In the genomic region with DNA sequence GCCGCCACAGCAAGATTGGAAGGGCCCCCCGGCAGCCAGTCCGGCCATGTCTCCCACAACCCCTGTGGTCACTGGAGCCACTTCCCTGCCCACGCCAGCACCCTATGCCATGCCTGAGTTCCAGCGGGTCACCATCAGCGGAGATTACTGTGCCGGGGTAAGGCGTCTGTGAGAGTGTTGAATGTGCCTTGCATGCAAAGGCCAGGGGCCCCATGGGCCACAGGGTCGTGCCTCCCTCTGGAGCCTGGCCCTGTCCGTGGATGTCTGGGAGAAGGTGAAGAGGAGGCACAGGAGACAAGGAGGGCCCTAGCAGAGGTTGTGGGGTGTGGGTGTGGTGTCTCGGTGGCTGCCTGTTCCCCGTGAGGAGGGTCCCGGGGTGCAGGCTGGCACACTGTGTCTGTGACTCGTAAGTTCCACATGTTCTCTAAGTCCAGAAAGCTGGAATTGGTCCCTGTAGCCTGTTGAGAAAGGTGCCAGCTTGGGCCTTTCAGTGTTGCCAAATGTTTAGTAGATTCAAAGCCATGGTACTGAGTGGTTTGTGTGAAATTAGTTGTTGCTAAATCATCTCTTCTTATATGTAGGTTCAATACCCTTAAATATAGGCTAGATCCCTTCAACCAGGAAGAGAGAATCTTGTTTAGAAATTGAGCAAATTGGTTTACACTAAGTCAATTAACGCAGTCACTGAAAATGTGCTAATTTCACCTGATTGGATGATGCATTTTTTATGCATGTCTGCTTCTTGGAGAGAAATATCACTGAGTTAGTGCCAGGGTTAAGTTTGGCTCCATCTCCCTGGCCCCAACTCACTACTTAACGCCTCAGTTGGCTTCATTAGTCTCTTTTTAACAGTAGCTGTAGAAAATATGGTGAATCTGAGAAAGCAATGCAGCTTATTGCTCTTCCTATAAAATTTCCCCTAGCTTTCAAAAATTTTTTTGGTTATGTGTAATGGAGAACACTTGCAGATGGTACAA, we compare ENCODE assay signal across 14 cellular contexts. TPM values are rescaled to one million over a fixed set of nuclear protein-coding genes. Genes with fewer than 3 reads are reported as not detected.
DNase-seq lines count a peak whose midpoint lies in the region; ATAC-seq and TF ChIP-seq lines count a peak whose summit lies in the region.
"Had no signal": no experiment of that assay in that cellular context is flagged by ENCODE, and none has a peak within 500 bp of the region (broad histone marks: within the 10 kb centered on the region; RNA-seq: fewer than 3 reads in every experiment).

No MANE protein-coding gene starts in this region.

- H3K36me3 Mint-ChIP-seq in activated naive CD8-positive, alpha-beta T cell treated with anti-CD3 and anti-CD28 coated beads, Interleukin-2, amount 50 U/mL, for 24 hours (ENCODE audit: low read depth) = peaks cover 16% of the 10 kb centered on the region

- no peak overlapping the region for H2AFZ ChIP-seq in Loucy (ENCODE audit: low read length)

- H3K9me3 ChIP-seq in Loucy (ENCODE audit: insufficient read depth, low read depth, low read length) (no peaks in the 10 kb centered on the region), gastrocnemius medialis (no peaks in the 10 kb centered on the region)
- H3K9me3 ChIP-seq: ascending aorta, Peyer's patch, upper lobe of left lung had no signal

- peak overlapping the region; percentile 51 to 63 (median 58) for H3K27ac ChIP-seq in gastrocnemius medialis
- H3K27ac ChIP-seq: Peyer's patch, upper lobe of left lung had no signal

- intact Hi-C loops in gastrocnemius medialis (cut with DNase I; ENCODE audit: low total_unique reads) = no loop called here

- no peak overlapping the region for H3K4me3 ChIP-seq in Loucy (ENCODE audit: low read length, poor library complexity, severe bottlenecking)
- H3K4me3 ChIP-seq in gastrocnemius medialis = no peak overlapping the region
- H3K4me3 ChIP-seq: ascending aorta, Peyer's patch, upper lobe of left lung had no signal

- no peak overlapping the region for H3K4me3 Mint-ChIP-seq in activated naive CD8-positive, alpha-beta T cell treated with anti-CD3 and anti-CD28 coated beads, Interleukin-2, amount 50 U/mL, for 24 hours
- H3K4me3 Mint-ChIP-seq: activated T-helper 1 cell treated with anti-CD3 and anti-CD28 coated beads, Interleukin-12 subunit alpha, Interleukin-12 subunit beta, Interleukin-2, Interleukin-4 antibody, amounts not matched to agents 30 ng/mL and 10 ng/mL and 1 ng/mL, durations not matched to agents 14 hours and 24 hours and 36 hours; IgD-negative memory B cell; mesothelial cell of epicardium had no signal

- no peaks in the 10 kb centered on the region for H3K9me3 Mint-ChIP-seq in activated naive CD8-positive, alpha-beta T cell treated with anti-CD3 and anti-CD28 coated beads, Interleukin-2, amount 50 U/mL, for 24 hours
- H3K9me3 Mint-ChIP-seq: activated T-helper 1 cell treated with anti-CD3 and anti-CD28 coated beads, Interleukin-12 subunit alpha, Interleukin-12 subunit beta, Interleukin-2, Interleukin-4 antibody, amounts not matched to agents 30 ng/mL and 10 ng/mL and 1 ng/mL, durations not matched to agents 14 hours and 24 hours and 36 hours; IgD-negative memory B cell; mesothelial cell of epicardium had no signal

- no peak overlapping the region for H3K9ac ChIP-seq in Loucy (ENCODE audit: low read depth, low read length, poor library complexity, severe bottlenecking)

- no peaks in the 10 kb centered on the region for H3K27me3 Mint-ChIP-seq in activated naive CD8-positive, alpha-beta T cell treated with anti-CD3 and anti-CD28 coated beads, Interleukin-2, amount 50 U/mL, for 24 hours
- H3K27me3 Mint-ChIP-seq: IgD-negative memory B cell had no signal

- peaks cover 23% of the 10 kb centered on the region for H3K4me1 Mint-ChIP-seq in activated naive CD8-positive, alpha-beta T cell treated with anti-CD3 and anti-CD28 coated beads, Interleukin-2, amount 50 U/mL, for 24 hours
- H3K4me1 Mint-ChIP-seq: mesothelial cell of epicardium had no signal

- H3K27me3 ChIP-seq in Loucy (ENCODE audit: insufficient read depth, low read length, poor library complexity, severe bottlenecking) = no peaks in the 10 kb centered on the region
- H3K27me3 ChIP-seq in gastrocnemius medialis = no peaks in the 10 kb centered on the region
- H3K27me3 ChIP-seq: ascending aorta, Peyer's patch, upper lobe of left lung had no signal

- no peak for DNase-seq in activated naive CD8-positive, alpha-beta T cell treated with anti-CD3 and anti-CD28 coated beads, Interleukin-2, amount 50 U/mL, for 24 hours
- DNase-seq in hippocampal formation (lab: John Stamatoyannopoulos, UW) = peak; percentile 15 to 61
- peak in 1 of 2 donors; percentile 9 for DNase-seq in gastrocnemius medialis
- DNase-seq in activated T-cell treated with anti-CD3 and anti-CD28 coated beads, Interleukin-2, amount 50 U/mL, for 48 hours = no peak
- DNase-seq: NCI-H2081 treated with DMSO at 0.1 percent for 48 hours had no signal

- H4K20me1 ChIP-seq in Loucy (ENCODE audit: insufficient read depth, low read length, poor library complexity, severe bottlenecking) = peaks cover 85% of the 10 kb centered on the region

- no peaks in the 10 kb centered on the region for H3F3A ChIP-seq in Loucy (ENCODE audit: low read depth)

- in situ Hi-C loops in gastrocnemius medialis (cut with MboI; ENCODE audit: low sequenced_read_pairs in 4 of 4) = no loop called here

- H3K36me3 ChIP-seq in Loucy (ENCODE audit: insufficient read depth, low read length) (peaks cover 93% of the 10 kb centered on the region; the same call in 1 of the 2 replicates), gastrocnemius medialis (peaks cover 0 to 72% of the 10 kb centered on the region in 2 donors)
- H3K36me3 ChIP-seq: ascending aorta, Peyer's patch had no signal

- no peak for ATAC-seq in activated naive CD8-positive, alpha-beta T cell treated with anti-CD3 and anti-CD28 coated beads, Interleukin-2, amount 50 U/mL, for 24 hours
- ATAC-seq in gastrocnemius medialis (no peak), HG03045 (IDR thresholded peaks at IDR 0.05; ENCODE audit: unreplicated experiment) (no peak), HG02623 (IDR thresholded peaks at IDR 0.05; ENCODE audit: unreplicated experiment) (no peak)

- peak overlapping the region; percentile 47 for H3K4me2 ChIP-seq in Loucy (ENCODE audit: low read depth, low read length, poor library complexity, severe bottlenecking)

- no peak for TF ChIP-seq POLR2A in gastrocnemius medialis (IDR thresholded peaks at IDR 0.05)

- TF ChIP-seq CTCF in Loucy (conservative IDR thresholded peaks at IDR 0.05; ENCODE audit: low read length) (no peak), gastrocnemius medialis (IDR thresholded peaks at IDR 0.05 in 4 of 5, conservative IDR thresholded peaks at IDR 0.05 in 1 of 5) (no peak)

- H3K4me1 ChIP-seq in Loucy (ENCODE audit: insufficient read depth, low read length, poor library complexity, severe bottlenecking) (peaks cover 25% of the 10 kb centered on the region), gastrocnemius medialis (peaks cover 13 to 46% of the 10 kb centered on the region in 2 donors)
- H3K4me1 ChIP-seq: ascending aorta, Peyer's patch, upper lobe of left lung had no signal

- H3K27ac Mint-ChIP-seq in activated naive CD8-positive, alpha-beta T cell treated with anti-CD3 and anti-CD28 coated beads, Interleukin-2, amount 50 U/mL, for 24 hours = peak overlapping the region; percentile 48
- H3K27ac Mint-ChIP-seq: activated T-helper 1 cell treated with anti-CD3 and anti-CD28 coated beads, Interleukin-12 subunit alpha, Interleukin-12 subunit beta, Interleukin-2, Interleukin-4 antibody, amounts not matched to agents 30 ng/mL and 10 ng/mL and 1 ng/mL, durations not matched to agents 14 hours and 24 hours and 36 hours; mesothelial cell of epicardium had no signal

- H3K79me2 ChIP-seq in Loucy (ENCODE audit: insufficient read depth, low read length) = peaks cover 95% of the 10 kb centered on the region

- no peaks in the 10 kb centered on the region for H3K9me2 ChIP-seq in Loucy (replicated peaks; ENCODE audit: low read depth, low read length)

RNA-seq across cellular contexts. Expression of gene AMPD3, which starts 23.8 kb away (rescaled TPM):
- total RNA-seq in gastrocnemius medialis = 100 to 1,000 TPM; 104 to 185 (median 112) TPM

Comparison
In these comparisons a context has a peak if more than half of its experiments do, and no peak if none do; other contexts are left out.
1. DNase-seq: peak in hippocampal formation (2 of 2); none in activated naive CD8-positive, alpha-beta T cell treated with anti-CD3 and anti-CD28 coated beads, Interleukin-2, amount 50 U/mL, for 24 hours (single experiment) and activated T-cell treated with anti-CD3 and anti-CD28 coated beads, Interleukin-2, amount 50 U/mL, for 48 hours (0 of 2).